8 cellular contexts compared by ENCODE assay signal in the genomic region with DNA sequence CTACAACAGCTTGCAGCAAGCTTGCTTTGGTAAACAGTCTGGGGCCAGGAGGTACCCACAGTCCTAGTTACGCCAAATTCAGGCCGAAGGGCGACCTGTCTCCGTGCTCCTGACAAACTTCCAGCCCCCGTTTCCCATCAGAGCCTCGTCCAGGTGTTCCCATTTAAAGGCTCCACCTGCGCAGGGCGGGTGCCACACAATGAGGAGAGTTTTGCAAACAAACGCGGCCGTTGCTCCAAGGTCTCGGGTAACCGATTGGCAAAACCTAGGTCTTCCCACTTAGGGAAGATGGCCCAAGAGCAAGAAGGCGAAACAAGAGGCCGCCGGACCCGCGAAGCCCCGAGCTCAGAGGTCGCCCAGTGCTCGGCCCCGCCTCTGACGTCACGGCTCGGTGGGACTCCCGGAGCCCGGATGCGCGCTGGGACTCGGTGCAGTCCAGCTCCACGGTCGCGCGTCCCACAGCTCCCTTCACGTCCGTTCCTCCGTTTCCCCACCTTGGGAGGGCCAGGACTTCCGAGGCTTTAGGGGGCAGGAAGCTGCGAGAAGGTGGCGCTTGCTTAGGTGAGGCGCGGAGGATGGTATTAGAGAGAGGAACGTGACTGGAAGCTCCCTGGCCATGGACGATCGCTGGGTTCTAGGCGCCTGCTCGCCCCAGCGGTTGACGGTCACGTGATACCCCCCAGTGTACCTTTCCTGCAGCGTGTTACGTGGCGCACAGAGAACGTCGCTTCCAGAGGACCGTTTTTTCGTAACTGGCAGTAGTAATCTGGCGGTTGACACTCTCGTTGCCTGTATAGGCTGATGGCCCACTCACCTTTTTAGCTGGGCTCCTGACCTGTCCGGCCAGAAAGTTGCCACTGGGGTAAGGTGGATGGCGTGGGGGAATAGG. TPM values are rescaled to one million over a fixed set of nuclear protein-coding genes. Genes with fewer than 3 reads are reported as not detected.
DNase-seq lines count a peak whose midpoint lies in the region; ATAC-seq and TF ChIP-seq lines count a peak whose summit lies in the region.

No MANE protein-coding gene starts in this region.

- TF ChIP-seq CTCF in epithelial cell of proximal tubule (conservative IDR thresholded peaks at IDR 0.05; ENCODE audit: low read depth, low read length), result no peak
- TF ChIP-seq CTCF in omental fat pad (IDR thresholded peaks at IDR 0.05), result no peak

- ATAC-seq in GM21619 (IDR thresholded peaks at IDR 0.05; ENCODE audit: unreplicated experiment) (peak; percentile 78), omental fat pad (ENCODE audit: low FRiP score) (peak; percentile 63)

- H3K27ac ChIP-seq in substantia nigra (ENCODE audit: low read depth, low read length, poor library complexity, severe bottlenecking), result no peak overlapping the region

- peak overlapping the region; percentile 62 for H3K4me3 ChIP-seq in epithelial cell of proximal tubule (ENCODE audit: low read depth, low read length)

- DNase-seq in COLO668 (lab: John Stamatoyannopoulos, UW; ENCODE audit: unreplicated experiment), result peak; percentile 94
- peak; percentile 79 for DNase-seq in NCI-H1436 (lab: John Stamatoyannopoulos, UW)
- peak; percentile 65 for DNase-seq in activated CD8-positive, alpha-beta memory T cell treated with anti-CD3 and anti-CD28 coated beads, Interleukin-2, amount 50 U/mL, for 4 hours
- DNase-seq in epithelial cell of proximal tubule (ENCODE audit: low read depth), result no peak
- no peak for DNase-seq in omental fat pad (ENCODE audit: low spot score)
- peak in 36 of 49 donors; percentile 7 to 70 (median 28) for DNase-seq in substantia nigra (lab: John Stamatoyannopoulos, UW)
- no peak for DNase-seq in superior temporal gyrus (ENCODE audit: extremely low spot score)

RNA-seq across cellular contexts. Expression of gene KDM4C, which starts 41.8 kb away (rescaled TPM):
- total RNA-seq in epithelial cell of proximal tubule, result 8.0 and 16.5 TPM in 2 replicates
- total RNA-seq in omental fat pad, result 10 to 100 TPM; 24.9 to 37.0 (median 32.0) TPM

Comparison
In these comparisons a context has a peak if more than half of its experiments do, and no peak if none do; other contexts are left out.
1. DNase-seq: peak in COLO668 (single experiment), NCI-H1436 (single experiment), activated CD8-positive, alpha-beta memory T cell treated with anti-CD3 and anti-CD28 coated beads, Interleukin-2, amount 50 U/mL, for 4 hours (single experiment) and substantia nigra (36 of 49); none in epithelial cell of proximal tubule (single experiment), omental fat pad (single experiment) and superior temporal gyrus (single experiment).